8 cellular contexts compared by ENCODE assay signal in genomic region chr12:47207005-47207717, GRCh38.
DNase-seq lines count a peak whose midpoint lies in the region; ATAC-seq, FAIRE-seq and TF ChIP-seq lines count a peak whose summit lies in the region.

No MANE protein-coding gene starts in this region.

- H3K36me3 Mint-ChIP-seq in activated T-cell treated with anti-CD3 and anti-CD28 coated beads, Interleukin-2, amount 50 U/mL, for 72 hours (ENCODE audit: insufficient read depth in 2 of 2) = peaks cover 17 to 34% of the 10 kb centered on the region in 2 donors
- no peaks in the 10 kb centered on the region for H3K36me3 Mint-ChIP-seq in endodermal cell (ENCODE audit: low read depth)

- WGBS in pancreas, 2 donors = 74 to 77% methylated on average over 2 of the region's 2 CpGs
- 92% methylated on average over 2 of the region's 2 CpGs; no CpG with 5 or more reads in 1 of the 2 experiments for WGBS in endodermal cell (ENCODE audit: insufficient coverage in 1 of 2, insufficient read length in 1 of 2), 2 experiments

- peaks cover 82% of the 10 kb centered on the region for H3K4me1 Mint-ChIP-seq in activated T-cell treated with anti-CD3 and anti-CD28 coated beads, Interleukin-2, amount 50 U/mL, for 72 hours (ENCODE audit: low read depth)
- H3K4me1 Mint-ChIP-seq in endodermal cell = peaks cover 33% of the 10 kb centered on the region

- peak overlapping the region; percentile 95 for H3K27ac Mint-ChIP-seq in activated T-cell treated with anti-CD3 and anti-CD28 coated beads, Interleukin-2, amount 50 U/mL, for 72 hours
- H3K27ac Mint-ChIP-seq in endodermal cell = no peak overlapping the region

- DNase-seq in GM12892 (ENCODE audit: insufficient read length) = no peak
- peak; percentile 19 for DNase-seq in HT-29 (ENCODE audit: low spot score)
- no peak for DNase-seq in activated T-cell treated with anti-CD3 and anti-CD28 coated beads, Interleukin-2, amount 50 U/mL, for 72 hours
- DNase-seq in pancreas = no peak
- DNase-seq in effector CD4-positive, alpha-beta T cell = no peak
- DNase-seq in brain microvascular endothelial cell = no peak
- DNase-seq in endodermal cell = no peak

- H3K27ac ChIP-seq in pancreas (no peak overlapping the region), brain microvascular endothelial cell (no peak overlapping the region), endodermal cell (ENCODE audit: low read depth, low read length) (no peak overlapping the region)

- FAIRE-seq in GM12892 (lab: Jason Lieb, UNC) (peak; percentile 76), pancreas (lab: Jason Lieb, UNC) (no peak)

- H3K4me3 Mint-ChIP-seq in activated T-cell treated with anti-CD3 and anti-CD28 coated beads, Interleukin-2, amount 50 U/mL, for 72 hours = peak overlapping the region; percentile 66 to 79
- H3K4me3 Mint-ChIP-seq in endodermal cell = no peak overlapping the region

- intact Hi-C loops in pancreas (cut with DNase I) = no loop called here

- no peaks in the 10 kb centered on the region for H3K27me3 ChIP-seq in pancreas
- no peaks in the 10 kb centered on the region for H3K27me3 ChIP-seq in brain microvascular endothelial cell (replicated peaks)
- no peaks in the 10 kb centered on the region for H3K27me3 ChIP-seq in endodermal cell (ENCODE audit: control insufficient read depth, insufficient read depth, low read length, poor library complexity, severe bottlenecking)

- H3K9ac ChIP-seq in endodermal cell (ENCODE audit: extremely low read depth, low read length, poor library complexity, severe bottlenecking) = no peak overlapping the region

- no peaks in the 10 kb centered on the region for H3K9me3 ChIP-seq in pancreas
- H3K9me3 ChIP-seq in endodermal cell (ENCODE audit: control insufficient read depth, low read length) = no peaks in the 10 kb centered on the region

- in situ Hi-C loops in brain microvascular endothelial cell (cut with HindIII; ENCODE audit: low pct_ligation_motif_present, low sequenced_read_pairs) = no loop called here

- TF ChIP-seq CTCF in pancreas (IDR thresholded peaks at IDR 0.05) = no peak
- TF ChIP-seq CTCF in brain microvascular endothelial cell (IDR thresholded peaks at IDR 0.05; ENCODE audit: low read depth, low read length, missing control alignments) = no peak
- no peak for TF ChIP-seq CTCF in endodermal cell (conservative IDR thresholded peaks at IDR 0.05)

- H3K36me3 ChIP-seq in pancreas (no peaks in the 10 kb centered on the region), brain microvascular endothelial cell (replicated peaks) (no peaks in the 10 kb centered on the region), endodermal cell (ENCODE audit: control insufficient read depth, insufficient read depth, low read length) (no peaks in the 10 kb centered on the region)

- H3K27me3 Mint-ChIP-seq in activated T-cell treated with anti-CD3 and anti-CD28 coated beads, Interleukin-2, amount 50 U/mL, for 72 hours (ENCODE audit: low read depth) = no peaks in the 10 kb centered on the region
- no peaks in the 10 kb centered on the region for H3K27me3 Mint-ChIP-seq in endodermal cell (ENCODE audit: insufficient read depth)

- H3K4me3 ChIP-seq in pancreas = no peak overlapping the region
- H3K4me3 ChIP-seq in brain microvascular endothelial cell (ENCODE audit: low read depth, low read length) = no peak overlapping the region
- no peak overlapping the region for H3K4me3 ChIP-seq in endodermal cell (ENCODE audit: low read length)

- no peak for TF ChIP-seq POLR2A in GM12892 (IDR thresholded peaks at IDR 0.05; ENCODE audit: low read depth, low read length)

- H3K4me1 ChIP-seq in pancreas (peaks cover 0 to 10% (median 5%) of the 10 kb centered on the region in 3 donors), endodermal cell (ENCODE audit: control insufficient read depth, insufficient read depth, low read length) (peaks cover 13% of the 10 kb centered on the region)

- ATAC-seq in GM21447 (IDR thresholded peaks at IDR 0.05; ENCODE audit: unreplicated experiment) (peak; percentile 65), pancreas (peak in 3 of 4 donors; percentile 43 to 74 (median 56))
- peak; percentile 34 to 46 for ATAC-seq in activated T-cell treated with anti-CD3 and anti-CD28 coated beads, Interleukin-2, amount 50 U/mL, for 72 hours (replicated peaks in 1 of 2)

- H3K9me3 Mint-ChIP-seq in activated T-cell treated with anti-CD3 and anti-CD28 coated beads, Interleukin-2, amount 50 U/mL, for 72 hours = no peaks in the 10 kb centered on the region
- peaks cover 6% of the 10 kb centered on the region for H3K9me3 Mint-ChIP-seq in endodermal cell
